8 cellular contexts compared by ENCODE assay signal in the genomic region with DNA sequence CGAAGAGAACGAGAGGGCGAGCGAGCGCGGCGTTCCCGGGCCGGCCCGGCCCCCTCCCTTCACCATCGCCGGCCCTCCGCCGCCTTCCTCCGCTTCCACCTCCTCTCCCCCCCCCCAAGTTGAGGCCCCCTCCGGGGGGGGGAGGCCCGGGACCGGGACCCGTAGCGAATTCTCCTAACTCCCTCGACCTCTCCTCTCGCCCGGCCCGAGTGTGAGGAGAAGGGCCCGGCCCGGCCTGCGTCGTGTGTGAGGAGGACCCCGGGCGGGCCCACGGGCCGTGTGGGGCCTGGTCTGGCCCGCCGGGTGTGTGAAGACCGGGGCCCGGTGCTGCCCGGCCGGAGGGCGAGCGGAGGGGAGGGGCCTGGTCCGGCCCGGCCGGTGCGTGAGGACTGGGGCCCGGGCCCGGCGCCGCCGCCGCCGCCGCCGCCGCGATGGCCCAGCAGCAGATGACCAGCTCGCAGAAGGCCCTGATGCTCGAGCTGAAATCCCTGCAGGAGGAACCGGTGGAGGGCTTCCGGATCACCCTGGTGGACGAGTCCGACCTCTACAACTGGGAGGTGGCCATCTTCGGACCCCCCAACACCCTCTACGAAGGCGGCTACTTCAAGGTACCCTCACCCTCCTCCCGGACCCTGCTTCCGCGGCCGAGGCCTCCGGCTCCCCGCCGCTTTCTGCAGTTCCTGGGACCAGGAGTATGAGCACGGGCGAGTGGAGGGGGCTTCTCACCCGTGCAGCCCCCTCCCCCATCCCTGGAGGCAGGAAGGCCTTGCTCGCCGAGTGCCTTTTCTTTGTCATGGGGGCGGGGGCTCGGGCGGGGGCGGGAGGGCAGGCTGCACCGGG.
A peak's percentile ranks its signal among the peaks of the same experiment; 100 is the strongest.
DNase-seq lines count a peak whose midpoint lies in the region; ATAC-seq and TF ChIP-seq lines count a peak whose summit lies in the region.

No MANE protein-coding gene starts in this region.

- no peaks in the 10 kb centered on the region for H3K27me3 ChIP-seq in mucosa of stomach (ENCODE audit: control insufficient read depth, insufficient read depth, low read length)

- peak; percentile 22 for ATAC-seq in HG02973 (IDR thresholded peaks at IDR 0.05; ENCODE audit: unreplicated experiment)
- peak; percentile 22 to 24 for ATAC-seq in stimulated activated naive B cell treated with anti-CD40 and anti-IgM and Interleukin-4, amounts not matched to agents 10 μg/mL and 1 μg/mL and 100 μg/mL, for 72 hours (replicated peaks)

- no peaks in the 10 kb centered on the region for H3K36me3 ChIP-seq in mucosa of stomach (ENCODE audit: control insufficient read depth, insufficient read depth, low read length)

- peak overlapping the region; percentile 85 to 93 for H3K4me3 Mint-ChIP-seq in stimulated activated naive B cell treated with anti-CD40 and anti-IgM and Interleukin-4, amounts not matched to agents 10 μg/mL and 1 μg/mL and 100 μg/mL, for 72 hours

- H3K27me3 Mint-ChIP-seq in stimulated activated naive B cell treated with anti-CD40 and anti-IgM and Interleukin-4, amounts not matched to agents 10 μg/mL and 1 μg/mL and 100 μg/mL, for 72 hours, result no peaks in the 10 kb centered on the region

- H3K9me3 Mint-ChIP-seq in stimulated activated naive B cell treated with anti-CD40 and anti-IgM and Interleukin-4, amounts not matched to agents 10 μg/mL and 1 μg/mL and 100 μg/mL, for 72 hours, result no peaks in the 10 kb centered on the region

- peak overlapping the region; percentile 94 for H3K27ac ChIP-seq in epithelial cell of prostate

- peak overlapping the region; percentile 95 for H3K9ac ChIP-seq in mucosa of stomach (ENCODE audit: low read length)

- in situ Hi-C loops in ACHN (cut with HindIII; ENCODE audit: low pct_ligation_motif_present, low pct_unique_long_range_greater_than_20kb, low sequenced_read_pairs) (no loop called here), GM13976 (cut with MboI; ENCODE audit: low sequenced_read_pairs, unreplicated experiment) (no loop called here)

- H3K4me1 ChIP-seq in mucosa of stomach (ENCODE audit: control insufficient read depth, insufficient read depth, low read length), result peaks cover 49% of the 10 kb centered on the region

- peaks cover 4 to 5% of the 10 kb centered on the region in 2 donors for H3K36me3 Mint-ChIP-seq in stimulated activated naive B cell treated with anti-CD40 and anti-IgM and Interleukin-4, amounts not matched to agents 10 μg/mL and 1 μg/mL and 100 μg/mL, for 72 hours

- DNase-seq in ACHN (peak; percentile 76), GM13976 (ENCODE audit: low spot score) (peak; percentile 74), NCI-H69 (lab: John Stamatoyannopoulos, UW) (peak; percentile 88), activated T-cell treated with anti-CD3 and anti-CD28 coated beads for 48 hours (ENCODE audit: low read depth) (peak; percentile 41), epithelial cell of prostate (ENCODE audit: low read depth, low spot score) (no peak)
- DNase-seq in stimulated activated naive B cell treated with anti-CD40 and anti-IgM and Interleukin-4, amounts not matched to agents 10 μg/mL and 1 μg/mL and 100 μg/mL, for 72 hours, result peak; percentile 63

- H3K27ac Mint-ChIP-seq in stimulated activated naive B cell treated with anti-CD40 and anti-IgM and Interleukin-4, amounts not matched to agents 10 μg/mL and 1 μg/mL and 100 μg/mL, for 72 hours, result peak overlapping the region; percentile 98

- H3K4me1 Mint-ChIP-seq in stimulated activated naive B cell treated with anti-CD40 and anti-IgM and Interleukin-4, amounts not matched to agents 10 μg/mL and 1 μg/mL and 100 μg/mL, for 72 hours, result peaks cover 30 to 63% of the 10 kb centered on the region in 2 donors

- peak overlapping the region; percentile 36 for H3K4me3 ChIP-seq in mucosa of stomach (ENCODE audit: low read length)

- no peak for TF ChIP-seq CTCF in GM13976 (IDR thresholded peaks at IDR 0.05; ENCODE audit: borderline replicate concordance, control extremely low read depth, extremely low read depth, insufficient read depth, missing control alignments)

- no peaks in the 10 kb centered on the region for H3K9me3 ChIP-seq in mucosa of stomach (ENCODE audit: control insufficient read depth, low read length)
